In genomic region chr11:59009661-59010060, GRCh38 we compare ENCODE assay signal across 16 cellular contexts.
A peak's percentile ranks its signal among the peaks of the same experiment; 100 is the strongest.
DNase-seq lines count a peak whose midpoint lies in the region; ATAC-seq, FAIRE-seq and TF ChIP-seq lines count a peak whose summit lies in the region.
"Had no signal": no experiment of that assay in that cellular context is flagged by ENCODE, and none has a peak within 500 bp of the region (broad histone marks: within the 10 kb centered on the region; RNA-seq: fewer than 3 reads in every experiment).

No MANE protein-coding gene starts in this region.

- H3K4me3 ChIP-seq in endothelial cell of umbilical vein (replicated peaks in 1 of 3; ENCODE audit: insufficient read depth in 1 of 3, low read depth in 1 of 3, low read length in 3 of 3) (no peak overlapping the region), right atrium auricular region (no peak overlapping the region)
- H3K4me3 ChIP-seq: GM23248, neural progenitor cell had no signal

- no peaks in the 10 kb centered on the region for H3K9me1 ChIP-seq in endothelial cell of umbilical vein (replicated peaks; ENCODE audit: control insufficient read depth, extremely low read depth, insufficient read depth, low read length)

- FAIRE-seq in endothelial cell of umbilical vein (lab: Jason Lieb, UNC): peak; percentile 4

- H3K27ac Mint-ChIP-seq in CD14-positive monocyte: peak overlapping the region in 6 of 7 donors; percentile 8 to 84 (median 54)
- H3K27ac Mint-ChIP-seq: neural progenitor cell had no signal

- intact Hi-C loops in CD14-positive monocyte (cut with micrococcal nuclease): no loop called here
- intact Hi-C loops in endothelial cell of umbilical vein (cut with micrococcal nuclease): no loop called here

- POLR2A ChIA-PET in endothelial cell of umbilical vein (lab: Charles Lee): no interaction called here

- no TSS peak for BruUV-seq in endothelial cell of umbilical vein (replicated peaks; lab: Mats Ljungman, UMichigan)

- no peak for TF ChIP-seq POLR2A in endothelial cell of umbilical vein (IDR thresholded peaks at IDR 0.05; ENCODE audit: low read depth, low read length)

- H4K20me1 ChIP-seq in endothelial cell of umbilical vein (replicated peaks; ENCODE audit: control insufficient read depth, extremely low read depth, insufficient read depth, low read length): no peaks in the 10 kb centered on the region

- dilution Hi-C loops in endothelial cell of umbilical vein (cut with MboI; ENCODE audit: extremely low pct_ligation_motif_present, low sequenced_read_pairs): no loop called here

- peak; percentile 56 for ATAC-seq in HG02759 (IDR thresholded peaks at IDR 0.05; ENCODE audit: unreplicated experiment)
- ATAC-seq: activated CD4-positive, CD25-positive, alpha-beta regulatory T cell treated with anti-CD3 and anti-CD28 coated beads, Interleukin-2, amount 50 U/mL, for 24 hours; PC-3 had no signal

- no peak for TF ChIP-seq CTCF in CD14-positive monocyte (IDR thresholded peaks at IDR 0.05)
- no peak for TF ChIP-seq CTCF in endothelial cell of umbilical vein (IDR thresholded peaks at IDR 0.05; ENCODE audit: extremely low read depth in 1 of 2, insufficient read depth in 1 of 2, low read depth in 1 of 2, low read length in 2 of 2)
- TF ChIP-seq CTCF in right atrium auricular region (IDR thresholded peaks at IDR 0.05): no peak

- CTCF ChIA-PET in endothelial cell of umbilical vein (lab: Charles Lee): no interaction called here

- no peaks in the 10 kb centered on the region for H3K27me3 ChIP-seq in endothelial cell of umbilical vein (ENCODE audit: control insufficient read depth in 2 of 2, insufficient read depth in 2 of 2, low read length in 2 of 2)
- H3K27me3 ChIP-seq in right atrium auricular region: no peaks in the 10 kb centered on the region
- H3K27me3 ChIP-seq: neural progenitor cell had no signal

- H3K4me1 ChIP-seq in endothelial cell of umbilical vein (ENCODE audit: control insufficient read depth, extremely low read depth, insufficient read depth, low read length) (no peaks in the 10 kb centered on the region), right atrium auricular region (no peaks in the 10 kb centered on the region)

- H3K9ac ChIP-seq in endothelial cell of umbilical vein (replicated peaks; ENCODE audit: extremely low read depth, insufficient read depth, low read length): no peak overlapping the region
- H3K9ac ChIP-seq: GM23248, neural progenitor cell had no signal

- H3K27ac ChIP-seq in endothelial cell of umbilical vein (ENCODE audit: insufficient read depth, low read depth, low read length): no peak overlapping the region
- H3K27ac ChIP-seq in right atrium auricular region: no peak overlapping the region
- H3K27ac ChIP-seq: epithelial cell of prostate, GM23248, neural progenitor cell had no signal

- H3K4me3 Mint-ChIP-seq in CD14-positive monocyte: no peak overlapping the region
- H3K4me3 Mint-ChIP-seq: neural progenitor cell had no signal

- no peaks in the 10 kb centered on the region for H3K36me3 ChIP-seq in endothelial cell of umbilical vein (ENCODE audit: control insufficient read depth in 2 of 2, extremely low read depth in 1 of 2, insufficient read depth in 2 of 2, low read length in 2 of 2)
- H3K36me3 ChIP-seq in right atrium auricular region: no peaks in the 10 kb centered on the region
- H3K36me3 ChIP-seq: neural progenitor cell had no signal

- no peak overlapping the region for H2AFZ ChIP-seq in endothelial cell of umbilical vein (ENCODE audit: low read depth, low read length)
- H2AFZ ChIP-seq: GM23248, neural progenitor cell had no signal

- DNase-seq in CD14-positive monocyte (ENCODE audit: low spot score) (no peak), NOMO-1 (lab: John Stamatoyannopoulos, UW; ENCODE audit: unreplicated experiment in 2 of 2) (peak; percentile 3 to 72), endothelial cell of umbilical vein (ENCODE audit: low read depth, low spot score) (peak; percentile 3), SHP77 (lab: John Stamatoyannopoulos, UW) (no peak), right atrium auricular region (ENCODE audit: low spot score) (no peak), RKO (ENCODE audit: low spot score) (no peak), NCI-H524 treated with DMSO at 0.1 percent for 48 hours (lab: John Stamatoyannopoulos, UW) (no peak)
- DNase-seq: aorta, DMS153, GM23248, NCI-H146, PC-3 had no signal

- no peak overlapping the region for H3K4me2 ChIP-seq in endothelial cell of umbilical vein (ENCODE audit: insufficient read depth, low read length)
- H3K4me2 ChIP-seq: neural progenitor cell had no signal

- H3K9me3 ChIP-seq in endothelial cell of umbilical vein (replicated peaks; ENCODE audit: control insufficient read depth, insufficient read depth, low read length): no peaks in the 10 kb centered on the region
- no peaks in the 10 kb centered on the region for H3K9me3 ChIP-seq in right atrium auricular region

- no peaks in the 10 kb centered on the region for H3K36me3 Mint-ChIP-seq in CD14-positive monocyte
- H3K36me3 Mint-ChIP-seq: neural progenitor cell had no signal

- no peaks in the 10 kb centered on the region for H3K27me3 Mint-ChIP-seq in CD14-positive monocyte (ENCODE audit: low read depth in 3 of 3)

- peaks cover 54% of the 10 kb centered on the region for H3K4me1 Mint-ChIP-seq in CD14-positive monocyte

- no peaks in the 10 kb centered on the region for H3K9me3 Mint-ChIP-seq in CD14-positive monocyte

- H3K79me2 ChIP-seq in endothelial cell of umbilical vein (ENCODE audit: control insufficient read depth, insufficient read depth, low read length): no peaks in the 10 kb centered on the region

TF ChIP-seq in endothelial cell of umbilical vein, 7 proteins besides CTCF, POLR2A, EP300 and RAD21:
- TF ChIP-seq FOS (IDR thresholded peaks at IDR 0.05; ENCODE audit: borderline replicate concordance, insufficient read depth, low read length) (no peak), GATA2 (IDR thresholded peaks at IDR 0.05; ENCODE audit: insufficient read depth, insufficient read length, low read depth, low read length) (no peak), JUN (IDR thresholded peaks at IDR 0.05; ENCODE audit: borderline replicate concordance, insufficient read depth, insufficient read length, low read depth) (no peak), MAX (IDR thresholded peaks at IDR 0.05; ENCODE audit: insufficient read depth, insufficient read length) (no peak), MYC (IDR thresholded peaks at IDR 0.05; ENCODE audit: low read depth, low read length) (no peak)

Comparison
In these comparisons a context has a peak if more than half of its experiments do, and no peak if none do; other contexts are left out.
1. DNase-seq: peak in NOMO-1 (2 of 2) and endothelial cell of umbilical vein (single experiment); none in CD14-positive monocyte (single experiment), SHP77 (0 of 2), right atrium auricular region (single experiment), RKO (single experiment) and NCI-H524 treated with DMSO at 0.1 percent for 48 hours (single experiment).